Comparison of ENCODE assay signal across 1 cellular context in genomic region chrX:18425199-18426003, GRCh38.
TF ChIP-seq lines count a peak whose summit lies in the region.

Gene CDKL5, plus strand, starts transcription at chrX:18425608. Its CDS starts 81,489 bp downstream, at chrX:18507097.

TF ChIP-seq in GM12878, 131 proteins besides CTCF, POLR2A, EP300 and RAD21 (continued from another document):
- TF ChIP-seq ATF3 (IDR thresholded peaks at IDR 0.05; ENCODE audit: borderline replicate concordance, extremely low read depth, low read depth, low read length) (no peak), EZH2 (IDR thresholded peaks at IDR 0.05; ENCODE audit: borderline replicate concordance, control insufficient read depth, low read depth, low read length) (no peak), TCF3 (IDR thresholded peaks at IDR 0.05; ENCODE audit: borderline replicate concordance, insufficient read depth, low read depth, low read length) (no peak), SMAD5 (IDR thresholded peaks at IDR 0.05; ENCODE audit: low read depth) (peak; percentile 52; the same call in 1 of the 2 replicates), SREBF1 (IDR thresholded peaks at IDR 0.05; ENCODE audit: low read length) (no peak), NR2F1 (conservative IDR thresholded peaks at IDR 0.05) (no peak), MTA3 (IDR thresholded peaks at IDR 0.05; ENCODE audit: borderline replicate concordance, low read length) (no peak), RFX5 (IDR thresholded peaks at IDR 0.05; ENCODE audit: low read depth, low read length) (no peak), CHD1 (IDR thresholded peaks at IDR 0.05; ENCODE audit: low read depth, low read length) (no peak), RUNX3 (IDR thresholded peaks at IDR 0.05; ENCODE audit: low read length) (peak; percentile 23; the same call in 1 of the 2 replicates), RBBP5 (conservative IDR thresholded peaks at IDR 0.05) (no peak), ZNF622 (IDR thresholded peaks at IDR 0.05) (peak; percentile 58), POLR2AphosphoS5 (IDR thresholded peaks at IDR 0.05; ENCODE audit: low read length) (0 out of 2 replicates have a peak, but pooled peaks have one; percentile 40), ZNF217 (IDR thresholded peaks at IDR 0.05) (no peak), BCL11A (IDR thresholded peaks at IDR 0.05; ENCODE audit: low read depth, low read length) (no peak), EED (IDR thresholded peaks at IDR 0.05; ENCODE audit: low read depth) (no peak), MYB (IDR thresholded peaks at IDR 0.05; ENCODE audit: borderline replicate concordance, low read depth, low read length) (no peak), HSF1 (IDR thresholded peaks at IDR 0.05; ENCODE audit: low read depth, low read length) (no peak), BHLHE40 (IDR thresholded peaks at IDR 0.05; ENCODE audit: borderline replicate concordance in 1 of 2, low read depth in 2 of 2, low read length in 1 of 2) (peak; percentile 12 to 53; a peak in 1 of 4 replicates), PAX5 (IDR thresholded peaks at IDR 0.05; ENCODE audit: borderline replicate concordance, low read depth, low read length) (no peak), STAT3 (IDR thresholded peaks at IDR 0.05; ENCODE audit: low read depth, low read length) (no peak), SP1 (IDR thresholded peaks at IDR 0.05; ENCODE audit: low read depth, low read length) (peak; percentile 89), TAF1 (IDR thresholded peaks at IDR 0.05; ENCODE audit: borderline replicate concordance, low read depth, low read length) (0 out of 2 replicates have a peak, but pooled peaks have one; percentile 36), ZNF207 (IDR thresholded peaks at IDR 0.05; ENCODE audit: borderline replicate concordance) (no peak), CBX3 (IDR thresholded peaks at IDR 0.05; ENCODE audit: borderline replicate concordance, low read depth) (no peak), NBN (IDR thresholded peaks at IDR 0.05) (no peak), SMAD1 (IDR thresholded peaks at IDR 0.05; ENCODE audit: low read depth, partially characterized antibody) (no peak), TCF7 (IDR thresholded peaks at IDR 0.05; ENCODE audit: borderline replicate concordance) (no peak), CREB1 (IDR thresholded peaks at IDR 0.05; ENCODE audit: low read depth) (0 out of 2 replicates have a peak, but pooled peaks have one; percentile 24), ZNF384 (IDR thresholded peaks at IDR 0.05; ENCODE audit: borderline replicate concordance, low read depth, low read length) (no peak), USF1 (IDR thresholded peaks at IDR 0.05; ENCODE audit: borderline replicate concordance, extremely low read length, insufficient read depth, low read depth, low read length) (no peak), IRF3 (IDR thresholded peaks at IDR 0.05) (no peak), PAX8 (IDR thresholded peaks at IDR 0.05) (no peak), SRF (IDR thresholded peaks at IDR 0.05; ENCODE audit: low read depth in 2 of 2, low read length in 2 of 2) (0 out of 4 replicates have a peak, but pooled peaks of 1 of the 2 experiments have one; percentile 11), ZBTB11 (CRISPR knock-in tag; IDR thresholded peaks at IDR 0.05) (no peak)
- TF ChIP-seq, protein P1, sequence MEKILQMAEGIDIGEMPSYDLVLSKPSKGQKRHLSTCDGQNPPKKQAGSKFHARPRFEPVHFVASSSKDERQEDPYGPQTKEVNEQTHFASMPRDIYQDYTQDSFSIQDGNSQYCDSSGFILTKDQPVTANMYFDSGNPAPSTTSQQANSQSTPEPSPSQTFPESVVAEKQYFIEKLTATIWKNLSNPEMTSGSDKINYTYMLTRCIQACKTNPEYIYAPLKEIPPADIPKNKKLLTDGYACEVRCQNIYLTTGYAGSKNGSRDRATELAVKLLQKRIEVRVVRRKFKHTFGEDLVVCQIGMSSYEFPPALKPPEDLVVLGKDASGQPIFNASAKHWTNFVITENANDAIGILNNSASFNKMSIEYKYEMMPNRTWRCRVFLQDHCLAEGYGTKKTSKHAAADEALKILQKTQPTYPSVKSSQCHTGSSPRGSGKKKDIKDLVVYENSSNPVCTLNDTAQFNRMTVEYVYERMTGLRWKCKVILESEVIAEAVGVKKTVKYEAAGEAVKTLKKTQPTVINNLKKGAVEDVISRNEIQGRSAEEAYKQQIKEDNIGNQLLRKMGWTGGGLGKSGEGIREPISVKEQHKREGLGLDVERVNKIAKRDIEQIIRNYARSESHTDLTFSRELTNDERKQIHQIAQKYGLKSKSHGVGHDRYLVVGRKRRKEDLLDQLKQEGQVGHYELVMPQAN (conservative IDR thresholded peaks at IDR 0.05): no peak
- TF ChIP-seq, protein P2, sequence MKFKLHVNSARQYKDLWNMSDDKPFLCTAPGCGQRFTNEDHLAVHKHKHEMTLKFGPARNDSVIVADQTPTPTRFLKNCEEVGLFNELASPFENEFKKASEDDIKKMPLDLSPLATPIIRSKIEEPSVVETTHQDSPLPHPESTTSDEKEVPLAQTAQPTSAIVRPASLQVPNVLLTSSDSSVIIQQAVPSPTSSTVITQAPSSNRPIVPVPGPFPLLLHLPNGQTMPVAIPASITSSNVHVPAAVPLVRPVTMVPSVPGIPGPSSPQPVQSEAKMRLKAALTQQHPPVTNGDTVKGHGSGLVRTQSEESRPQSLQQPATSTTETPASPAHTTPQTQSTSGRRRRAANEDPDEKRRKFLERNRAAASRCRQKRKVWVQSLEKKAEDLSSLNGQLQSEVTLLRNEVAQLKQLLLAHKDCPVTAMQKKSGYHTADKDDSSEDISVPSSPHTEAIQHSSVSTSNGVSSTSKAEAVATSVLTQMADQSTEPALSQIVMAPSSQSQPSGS (IDR thresholded peaks at IDR 0.05; ENCODE audit: low read length): no peak
- TF ChIP-seq, protein P3, sequence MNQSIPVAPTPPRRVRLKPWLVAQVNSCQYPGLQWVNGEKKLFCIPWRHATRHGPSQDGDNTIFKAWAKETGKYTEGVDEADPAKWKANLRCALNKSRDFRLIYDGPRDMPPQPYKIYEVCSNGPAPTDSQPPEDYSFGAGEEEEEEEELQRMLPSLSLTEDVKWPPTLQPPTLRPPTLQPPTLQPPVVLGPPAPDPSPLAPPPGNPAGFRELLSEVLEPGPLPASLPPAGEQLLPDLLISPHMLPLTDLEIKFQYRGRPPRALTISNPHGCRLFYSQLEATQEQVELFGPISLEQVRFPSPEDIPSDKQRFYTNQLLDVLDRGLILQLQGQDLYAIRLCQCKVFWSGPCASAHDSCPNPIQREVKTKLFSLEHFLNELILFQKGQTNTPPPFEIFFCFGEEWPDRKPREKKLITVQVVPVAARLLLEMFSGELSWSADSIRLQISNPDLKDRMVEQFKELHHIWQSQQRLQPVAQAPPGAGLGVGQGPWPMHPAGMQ (IDR thresholded peaks at IDR 0.05; ENCODE audit: borderline replicate concordance): no peak
- TF ChIP-seq, protein P4, sequence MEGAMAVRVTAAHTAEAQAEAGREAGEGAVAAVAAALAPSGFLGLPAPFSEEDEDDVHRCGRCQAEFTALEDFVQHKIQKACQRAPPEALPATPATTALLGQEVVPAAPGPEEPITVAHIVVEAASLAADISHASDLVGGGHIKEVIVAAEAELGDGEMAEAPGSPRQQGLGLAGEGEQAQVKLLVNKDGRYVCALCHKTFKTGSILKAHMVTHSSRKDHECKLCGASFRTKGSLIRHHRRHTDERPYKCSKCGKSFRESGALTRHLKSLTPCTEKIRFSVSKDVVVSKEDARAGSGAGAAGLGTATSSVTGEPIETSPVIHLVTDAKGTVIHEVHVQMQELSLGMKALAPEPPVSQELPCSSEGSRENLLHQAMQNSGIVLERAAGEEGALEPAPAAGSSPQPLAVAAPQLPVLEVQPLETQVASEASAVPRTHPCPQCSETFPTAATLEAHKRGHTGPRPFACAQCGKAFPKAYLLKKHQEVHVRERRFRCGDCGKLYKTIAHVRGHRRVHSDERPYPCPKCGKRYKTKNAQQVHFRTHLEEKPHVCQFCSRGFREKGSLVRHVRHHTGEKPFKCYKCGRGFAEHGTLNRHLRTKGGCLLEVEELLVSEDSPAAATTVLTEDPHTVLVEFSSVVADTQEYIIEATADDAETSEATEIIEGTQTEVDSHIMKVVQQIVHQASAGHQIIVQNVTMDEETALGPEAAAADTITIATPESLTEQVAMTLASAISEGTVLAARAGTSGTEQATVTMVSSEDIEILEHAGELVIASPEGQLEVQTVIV (IDR thresholded peaks at IDR 0.05; ENCODE audit: borderline replicate concordance, partially characterized antibody): no peak
- TF ChIP-seq, protein P5, sequence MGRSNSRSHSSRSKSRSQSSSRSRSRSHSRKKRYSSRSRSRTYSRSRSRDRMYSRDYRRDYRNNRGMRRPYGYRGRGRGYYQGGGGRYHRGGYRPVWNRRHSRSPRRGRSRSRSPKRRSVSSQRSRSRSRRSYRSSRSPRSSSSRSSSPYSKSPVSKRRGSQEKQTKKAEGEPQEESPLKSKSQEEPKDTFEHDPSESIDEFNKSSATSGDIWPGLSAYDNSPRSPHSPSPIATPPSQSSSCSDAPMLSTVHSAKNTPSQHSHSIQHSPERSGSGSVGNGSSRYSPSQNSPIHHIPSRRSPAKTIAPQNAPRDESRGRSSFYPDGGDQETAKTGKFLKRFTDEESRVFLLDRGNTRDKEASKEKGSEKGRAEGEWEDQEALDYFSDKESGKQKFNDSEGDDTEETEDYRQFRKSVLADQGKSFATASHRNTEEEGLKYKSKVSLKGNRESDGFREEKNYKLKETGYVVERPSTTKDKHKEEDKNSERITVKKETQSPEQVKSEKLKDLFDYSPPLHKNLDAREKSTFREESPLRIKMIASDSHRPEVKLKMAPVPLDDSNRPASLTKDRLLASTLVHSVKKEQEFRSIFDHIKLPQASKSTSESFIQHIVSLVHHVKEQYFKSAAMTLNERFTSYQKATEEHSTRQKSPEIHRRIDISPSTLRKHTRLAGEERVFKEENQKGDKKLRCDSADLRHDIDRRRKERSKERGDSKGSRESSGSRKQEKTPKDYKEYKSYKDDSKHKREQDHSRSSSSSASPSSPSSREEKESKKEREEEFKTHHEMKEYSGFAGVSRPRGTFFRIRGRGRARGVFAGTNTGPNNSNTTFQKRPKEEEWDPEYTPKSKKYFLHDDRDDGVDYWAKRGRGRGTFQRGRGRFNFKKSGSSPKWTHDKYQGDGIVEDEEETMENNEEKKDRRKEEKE (IDR thresholded peaks at IDR 0.05): no peak
